Comparison of ENCODE assay signal across 8 cellular contexts in the genomic region with DNA sequence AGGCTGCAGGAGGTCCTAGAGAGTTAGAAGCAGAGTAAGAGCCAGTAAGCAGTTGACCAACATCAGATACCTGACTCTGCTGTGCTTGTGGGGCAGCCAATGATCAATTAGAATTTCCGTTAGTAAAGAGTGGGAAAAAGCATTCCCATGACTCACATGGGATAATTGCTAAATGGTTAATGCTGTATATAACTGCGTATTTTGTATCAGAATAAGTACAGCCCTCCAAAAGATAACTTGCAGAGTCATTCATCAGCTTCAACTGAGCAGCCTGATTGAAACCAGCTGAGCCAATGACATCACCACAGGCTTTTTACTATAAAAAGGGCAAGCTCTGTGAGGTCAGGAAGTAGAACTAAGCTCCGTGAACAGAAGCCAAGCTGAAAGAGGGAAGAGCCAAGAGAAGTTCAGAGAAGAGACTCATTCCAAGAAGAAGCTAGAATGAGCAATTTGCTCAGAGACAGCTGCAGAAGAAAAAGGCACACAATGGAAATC.
DNase-seq lines count a peak whose midpoint lies in the region; ATAC-seq, FAIRE-seq and TF ChIP-seq lines count a peak whose summit lies in the region.

No MANE protein-coding gene starts in this region.

- CTCF ChIA-PET in AG04449 (lab: Yijun Ruan, JAX), result no interaction called here

- FAIRE-seq in GM19239 (lab: Jason Lieb, UNC), result peak; percentile 86

- peak overlapping the region; percentile 60 for H3K4me3 Mint-ChIP-seq in activated naive CD8-positive, alpha-beta T cell treated with anti-CD3 and anti-CD28 coated beads, Interleukin-2, amount 50 U/mL, for 24 hours

- no peaks in the 10 kb centered on the region for H3K36me3 Mint-ChIP-seq in activated naive CD8-positive, alpha-beta T cell treated with anti-CD3 and anti-CD28 coated beads, Interleukin-2, amount 50 U/mL, for 24 hours (ENCODE audit: low read depth)

- POLR2A ChIA-PET in AG04449 (lab: Yijun Ruan, JAX), result interaction anchor here (0.5 to 0.7 kb wide), 2 partner anchors 68 to 73 kb away, joined by 4 to 5 read pairs; a partner anchor contains a TSS

- H3K9me3 Mint-ChIP-seq in activated naive CD8-positive, alpha-beta T cell treated with anti-CD3 and anti-CD28 coated beads, Interleukin-2, amount 50 U/mL, for 24 hours, result no peaks in the 10 kb centered on the region

- H3K4me1 Mint-ChIP-seq in activated naive CD8-positive, alpha-beta T cell treated with anti-CD3 and anti-CD28 coated beads, Interleukin-2, amount 50 U/mL, for 24 hours, result peaks cover 43% of the 10 kb centered on the region

- no peak for TF ChIP-seq CTCF in AG04449 (IDR thresholded peaks at IDR 0.05; ENCODE audit: insufficient read depth, low read length, missing control alignments)

- peak; percentile 75 for ATAC-seq in HG03342 (IDR thresholded peaks at IDR 0.05; ENCODE audit: unreplicated experiment)
- ATAC-seq in activated naive CD8-positive, alpha-beta T cell treated with anti-CD3 and anti-CD28 coated beads, Interleukin-2, amount 50 U/mL, for 24 hours, result peak; percentile 81
- ATAC-seq in HG03520 (IDR thresholded peaks at IDR 0.05; ENCODE audit: unreplicated experiment), result no peak

- peak overlapping the region; percentile 36 for H3K27ac Mint-ChIP-seq in activated naive CD8-positive, alpha-beta T cell treated with anti-CD3 and anti-CD28 coated beads, Interleukin-2, amount 50 U/mL, for 24 hours

- peak; percentile 91 for DNase-seq in AG04449 (ENCODE audit: low read depth, low spot score)
- no peak for DNase-seq in GM19239 (ENCODE audit: insufficient read length, low spot score)
- DNase-seq in activated naive CD8-positive, alpha-beta T cell treated with anti-CD3 and anti-CD28 coated beads, Interleukin-2, amount 50 U/mL, for 24 hours, result no peak
- peak; percentile 60 for DNase-seq in medulla oblongata (ENCODE audit: extremely low spot score)
- no peak for DNase-seq in OCI-M2 (lab: John Stamatoyannopoulos, UW; ENCODE audit: unreplicated experiment)
- no peak for DNase-seq in NCI-H187 treated with DMSO at 0.1 percent for 48 hours (lab: John Stamatoyannopoulos, UW)

- H3K4me3 ChIP-seq in AG04449 (ENCODE audit: low read depth, low read length), result no peak overlapping the region

- no peaks in the 10 kb centered on the region for H3K27me3 Mint-ChIP-seq in activated naive CD8-positive, alpha-beta T cell treated with anti-CD3 and anti-CD28 coated beads, Interleukin-2, amount 50 U/mL, for 24 hours

Comparison
In these comparisons a context has a peak if more than half of its experiments do, and no peak if none do; other contexts are left out.
1. DNase-seq: peak in AG04449 (single experiment) and medulla oblongata (single experiment); none in GM19239 (single experiment), activated naive CD8-positive, alpha-beta T cell treated with anti-CD3 and anti-CD28 coated beads, Interleukin-2, amount 50 U/mL, for 24 hours (single experiment), OCI-M2 (single experiment) and NCI-H187 treated with DMSO at 0.1 percent for 48 hours (single experiment).